9 cellular contexts compared by ENCODE assay signal in genomic region chr16:10992797-10993196, GRCh38. TPM values are rescaled to one million over a fixed set of nuclear protein-coding genes. Genes with fewer than 3 reads are reported as not detected.
DNase-seq lines count a peak whose midpoint lies in the region; ATAC-seq and TF ChIP-seq lines count a peak whose summit lies in the region.
"Had no signal": no experiment of that assay in that cellular context is flagged by ENCODE, and none has a peak within 500 bp of the region (broad histone marks: within the 10 kb centered on the region; RNA-seq: fewer than 3 reads in every experiment).

No MANE protein-coding gene starts in this region.

- no peaks in the 10 kb centered on the region for H3K9me3 Mint-ChIP-seq in activated T-helper 17 cell treated with anti-CD3 and anti-CD28 coated beads, Interleukin-2, amount 50 U/mL, for 72 hours
- no peaks in the 10 kb centered on the region for H3K9me3 Mint-ChIP-seq in T-cell

- 48 to 56% methylated on average over 5 of the region's 5 CpGs for WGBS in lower leg skin, 2 donors

- peak overlapping the region; percentile 89 for H3K27ac Mint-ChIP-seq in activated T-helper 17 cell treated with anti-CD3 and anti-CD28 coated beads, Interleukin-2, amount 50 U/mL, for 72 hours
- no peak overlapping the region for H3K27ac Mint-ChIP-seq in T-cell

- H3K27me3 Mint-ChIP-seq in activated T-helper 17 cell treated with anti-CD3 and anti-CD28 coated beads, Interleukin-2, amount 50 U/mL, for 72 hours, result no peaks in the 10 kb centered on the region
- H3K27me3 Mint-ChIP-seq in T-cell, result no peaks in the 10 kb centered on the region

- H3K4me3 ChIP-seq in A673 (ENCODE audit: low read depth, low read length, poor library complexity, severe bottlenecking) (no peak overlapping the region), H7 (ENCODE audit: insufficient read depth, low read depth, low read length) (no peak overlapping the region), lower leg skin (ENCODE audit: low read depth, poor library complexity, severe bottlenecking) (no peak overlapping the region)

- peak; percentile 10 for ATAC-seq in activated T-helper 17 cell treated with anti-CD3 and anti-CD28 coated beads, Interleukin-2, amount 50 U/mL, for 72 hours (replicated peaks)
- ATAC-seq in T-cell (replicated peaks in 1 of 4), result no peak

- BruUV-seq in A673 (replicated peaks; lab: Mats Ljungman, UMichigan), result no TSS peak

- peaks cover 77% of the 10 kb centered on the region for H3K36me3 Mint-ChIP-seq in activated T-helper 17 cell treated with anti-CD3 and anti-CD28 coated beads, Interleukin-2, amount 50 U/mL, for 72 hours (ENCODE audit: low read depth)
- peaks cover 61% of the 10 kb centered on the region for H3K36me3 Mint-ChIP-seq in T-cell

- POLR2A ChIA-PET in A673 (lab: Charles Lee; ENCODE audit: low non-redundant PET) (no interaction called here), T-cell (lab: Charles Lee) (no interaction called here)

- no peak overlapping the region for H3K27ac ChIP-seq in A673 (ENCODE audit: low read depth, low read length, poor library complexity, severe bottlenecking)

- CTCF ChIA-PET in A673 (lab: Charles Lee) (no interaction called here), T-cell (lab: Charles Lee) (no interaction called here)

- peaks cover 64% of the 10 kb centered on the region for H3K4me1 Mint-ChIP-seq in activated T-helper 17 cell treated with anti-CD3 and anti-CD28 coated beads, Interleukin-2, amount 50 U/mL, for 72 hours
- peaks cover 34 to 48% (median 43%) of the 10 kb centered on the region in 3 donors for H3K4me1 Mint-ChIP-seq in T-cell

- H3K27me3 ChIP-seq in A673 (replicated peaks; ENCODE audit: insufficient read depth, low read depth, low read length, poor library complexity), result no peaks in the 10 kb centered on the region
- no peaks in the 10 kb centered on the region for H3K27me3 ChIP-seq in H7 (ENCODE audit: control insufficient read depth, insufficient read depth, low read length)

- peak overlapping the region; percentile 70 for H3K4me3 Mint-ChIP-seq in activated T-helper 17 cell treated with anti-CD3 and anti-CD28 coated beads, Interleukin-2, amount 50 U/mL, for 72 hours
- no peak overlapping the region for H3K4me3 Mint-ChIP-seq in T-cell

- DNase-seq in A673 (ENCODE audit: low spot score) (peak; percentile 23), H7 (peak; percentile 66), kidney glomerular epithelial cell (lab: John Stamatoyannopoulos, UW) (peak; percentile 46), T-cell (no peak), lower leg skin (ENCODE audit: low spot score in 2 of 2) (no peak), anterior cingulate cortex (lab: John Stamatoyannopoulos, UW) (no peak), DMS 273 treated with DMSO at 0.1 percent for 48 hours (lab: John Stamatoyannopoulos, UW) (no peak)
- DNase-seq: amygdala had no signal

- H3K9me3 ChIP-seq in A673 (ENCODE audit: low read depth, low read length, poor library complexity, severe bottlenecking), result no peaks in the 10 kb centered on the region

- TF ChIP-seq CTCF in A673 (conservative IDR thresholded peaks at IDR 0.05; ENCODE audit: low read depth, low read length), result no peak
- no peak for TF ChIP-seq CTCF in lower leg skin (IDR thresholded peaks at IDR 0.05)

- no peak for TF ChIP-seq POLR2A in lower leg skin (IDR thresholded peaks at IDR 0.05)

- H3K36me3 ChIP-seq in A673 (ENCODE audit: insufficient read depth, low read length, poor library complexity, severe bottlenecking), result no peaks in the 10 kb centered on the region
- H3K36me3 ChIP-seq in H7 (replicated peaks; ENCODE audit: control insufficient read depth, insufficient read depth, low read length), result no peaks in the 10 kb centered on the region; the same call in 1 of the 2 replicates

- intact Hi-C loops in A673 (cut with micrococcal nuclease; ENCODE audit: unreplicated experiment), result no loop called here
- intact Hi-C loops in lower leg skin (cut with DNase I; ENCODE audit: low total_unique reads), result no loop called here

- H3K4me1 ChIP-seq in A673 (ENCODE audit: insufficient read depth, low read length, poor library complexity, severe bottlenecking), result no peaks in the 10 kb centered on the region

RNA-seq across cellular contexts. Expression of gene CLEC16A, which starts 48.4 kb away (rescaled TPM):
- total RNA-seq in A673 (2021) (21.3 and 23.4 TPM in 2 replicates), T-cell (10 to 100 TPM; 27.4 to 34.6 (median 28.7) TPM), lower leg skin (10 to 100 TPM; 26.8 to 30.0 (median 29.5) TPM)
- 12.0 and 15.1 TPM in 2 replicates for total RNA-seq in H7 (2014; rRNA removed; shearing (Covaris generic))
- total RNA-seq in activated T-helper 17 cell treated with anti-CD3 and anti-CD28 coated beads, Interleukin-2, amount 50 U/mL, for 72 hours, result 10 to 100 TPM; 24.3 to 24.8 TPM

RNA-seq across cellular contexts. Expression of gene DEXI, which starts 50.5 kb away (rescaled TPM):
- total RNA-seq in A673 (2021) (30.7 and 31.6 TPM in 2 replicates), T-cell (10 to 100 TPM; 12.2 to 39.8 (median 34.1) TPM), lower leg skin (10 to 100 TPM; 38.1 to 63.6 (median 58.9) TPM)
- total RNA-seq in H7 (2014; rRNA removed; shearing (Covaris generic)), result 55.9 and 63.1 TPM in 2 replicates
- total RNA-seq in activated T-helper 17 cell treated with anti-CD3 and anti-CD28 coated beads, Interleukin-2, amount 50 U/mL, for 72 hours, result 10 to 100 TPM; 22.6 to 24.6 TPM

Comparison
In these comparisons a context has a peak if more than half of its experiments do, and no peak if none do; other contexts are left out.
1. DNase-seq: peak in A673 (single experiment), H7 (single experiment) and kidney glomerular epithelial cell (single experiment); none in T-cell (0 of 34), lower leg skin (0 of 2), anterior cingulate cortex (0 of 58) and DMS 273 treated with DMSO at 0.1 percent for 48 hours (single experiment).